Comparison of ENCODE assay signal across 8 cellular contexts in genomic region chr1:16351994-16352841, GRCh38. TPM values are rescaled to one million over a fixed set of nuclear protein-coding genes. Genes with fewer than 3 reads are reported as not detected.
A peak's percentile ranks its signal among the peaks of the same experiment; 100 is the strongest.
DNase-seq lines count a peak whose midpoint lies in the region; ATAC-seq, FAIRE-seq and TF ChIP-seq lines count a peak whose summit lies in the region.

Gene FBXO42, minus strand, starts transcription at chr1:16352480. Its CDS starts 37,062 bp downstream, at chr1:16315418.

- H3K27me3 ChIP-seq in HepG2 (ENCODE audit: control insufficient read depth in 1 of 2, insufficient read depth in 2 of 2, low read length in 2 of 2), result no peaks in the 10 kb centered on the region; a peak in 1 of 5 replicates

- peak; percentile 64 for TF ChIP-seq RAD21 in HepG2 (CRISPR knock-in tag; IDR thresholded peaks at IDR 0.05)

- TF ChIP-seq POLR2A in HepG2 (IDR thresholded peaks at IDR 0.05; ENCODE audit: insufficient read depth in 1 of 2, low read depth in 2 of 2, low read length in 2 of 2), result peak; percentile 76 to 95

- peak; percentile 85 for ATAC-seq in GM19395 (IDR thresholded peaks at IDR 0.05; ENCODE audit: unreplicated experiment)
- peak; percentile 67 for ATAC-seq in HG03558 (IDR thresholded peaks at IDR 0.05; ENCODE audit: extremely low read depth, unreplicated experiment)
- ATAC-seq in HepG2, result peak; percentile 95

- CTCF ChIA-PET in HepG2 (lab: Yijun Ruan, JAX; ENCODE audit: low intra/inter-chr PET ratio, low total read pairs), result no interaction called here

- H3K9ac ChIP-seq in HepG2 (ENCODE audit: insufficient read depth, low read depth, low read length), result peak within 1 kb of the TSS; percentile 93

- BruUV-seq in HepG2 (replicated peaks; lab: Mats Ljungman, UMichigan), result no TSS peak

- POLR2A ChIA-PET in HepG2 (lab: Yijun Ruan, JAX), result interaction anchor here (1.6 to 2.5 kb wide), 3 partner anchors 11 to 21 kb away, joined by 5 to 22 read pairs (median 6); no protein-coding TSS in a partner anchor

- no peaks in the 10 kb centered on the region; a peak in 1 of 5 replicates for H3K36me3 ChIP-seq in HepG2 (replicated peaks in 1 of 2; ENCODE audit: control insufficient read depth in 1 of 2, insufficient read depth in 2 of 2, low read length in 2 of 2)

- TF ChIP-seq CTCF in CD14-positive monocyte (IDR thresholded peaks at IDR 0.05), result peak; percentile 34
- TF ChIP-seq CTCF in HepG2 (CRISPR knock-in tag; IDR thresholded peaks at IDR 0.05), result peak; percentile 76

- intact Hi-C loops in CD14-positive monocyte (cut with micrococcal nuclease), result loop anchor here in 1 of 2 donors (2.0 kb wide), 1 partner anchor 15 kb away; the partner anchor contains the start of gene SZRD1
- intact Hi-C loops in dendritic cell treated with granulocyte-macrophage colony-stimulating factor and Interleukin-4, amounts not matched to agents 40 ng/mL and 50 ng/mL, for 4 days (cut with micrococcal nuclease), result no loop called here
- intact Hi-C loops in HepG2 (cut with micrococcal nuclease; ENCODE audit: unreplicated experiment), result loop anchor here (1.0 kb wide), 1 partner anchor 15 kb away; the partner anchor contains the start of gene SZRD1

- no peaks in the 10 kb centered on the region for H3K27me3 Mint-ChIP-seq in CD14-positive monocyte (ENCODE audit: low read depth in 3 of 3)
- H3K27me3 Mint-ChIP-seq in dendritic cell treated with granulocyte-macrophage colony-stimulating factor and Interleukin-4, amounts not matched to agents 40 ng/mL and 50 ng/mL, for 4 days, result no peaks in the 10 kb centered on the region

- TF ChIP-seq EP300 in HepG2 (IDR thresholded peaks at IDR 0.05; ENCODE audit: low read depth in 2 of 2, low read length in 2 of 2) (no peak), HepG2 (CRISPR knock-in tag; IDR thresholded peaks at IDR 0.05; ENCODE audit: borderline replicate concordance) (no peak)

- peak within 1 kb of the TSS; percentile 59 for H2AFZ ChIP-seq in HepG2 (ENCODE audit: low read length)

- 3% methylated on average over 6 of the region's 81 CpGs for WGBS in HepG2 (ENCODE audit: low lambda C conversion rate)

- in situ Hi-C loops in HepG2 (cut with HindIII; ENCODE audit: extremely low pct_ligation_motif_present, low pct_unique_long_range_greater_than_20kb), result no loop called here

- H3K27ac Mint-ChIP-seq in CD14-positive monocyte, result peak within 1 kb of the TSS; percentile 87 to 98 (median 95)
- H3K27ac Mint-ChIP-seq in dendritic cell treated with granulocyte-macrophage colony-stimulating factor and Interleukin-4, amounts not matched to agents 40 ng/mL and 50 ng/mL, for 4 days, result peak within 1 kb of the TSS; percentile 96

- peaks cover 48% of the 10 kb centered on the region for H3K79me2 ChIP-seq in HepG2 (ENCODE audit: insufficient read depth, low read length)

- H3K4me1 Mint-ChIP-seq in CD14-positive monocyte, result peaks cover 34% of the 10 kb centered on the region
- H3K4me1 Mint-ChIP-seq in dendritic cell treated with granulocyte-macrophage colony-stimulating factor and Interleukin-4, amounts not matched to agents 40 ng/mL and 50 ng/mL, for 4 days (ENCODE audit: low read depth), result peaks cover 17% of the 10 kb centered on the region

- H3K36me3 Mint-ChIP-seq in CD14-positive monocyte, result peaks cover 0 to 5% of the 10 kb centered on the region in 2 donors
- peaks cover 16% of the 10 kb centered on the region for H3K36me3 Mint-ChIP-seq in dendritic cell treated with granulocyte-macrophage colony-stimulating factor and Interleukin-4, amounts not matched to agents 40 ng/mL and 50 ng/mL, for 4 days (ENCODE audit: low read depth)

- H3K4me3 Mint-ChIP-seq in CD14-positive monocyte, result peak within 1 kb of the TSS; percentile 93 to 94
- H3K4me3 Mint-ChIP-seq in dendritic cell treated with granulocyte-macrophage colony-stimulating factor and Interleukin-4, amounts not matched to agents 40 ng/mL and 50 ng/mL, for 4 days, result peak within 1 kb of the TSS; percentile 97

- H4K20me1 ChIP-seq in HepG2 (ENCODE audit: insufficient read depth, low read length), result peaks cover 14% of the 10 kb centered on the region

- H3K4me3 ChIP-seq in HepG2 (replicated peaks in 1 of 3; ENCODE audit: insufficient read depth in 1 of 3, low read depth in 2 of 3, low read length in 3 of 3), result peak within 1 kb of the TSS; percentile 89 to 96 (median 92)

- H3K9me3 ChIP-seq in HepG2 (ENCODE audit: low read length), result no peaks in the 10 kb centered on the region

- H3K9me3 Mint-ChIP-seq in CD14-positive monocyte, result no peaks in the 10 kb centered on the region
- no peaks in the 10 kb centered on the region for H3K9me3 Mint-ChIP-seq in dendritic cell treated with granulocyte-macrophage colony-stimulating factor and Interleukin-4, amounts not matched to agents 40 ng/mL and 50 ng/mL, for 4 days

- peak within 1 kb of the TSS; percentile 96 for H3K4me2 ChIP-seq in HepG2 (ENCODE audit: low read depth, low read length)

- DNase-seq in CD14-positive monocyte (ENCODE audit: low spot score), result peak; percentile 87
- peak; percentile 90 for DNase-seq in NCI-H748 (lab: John Stamatoyannopoulos, UW; ENCODE audit: unreplicated experiment)
- DNase-seq in activated CD4-positive, alpha-beta T cell treated with anti-CD3 and anti-CD28 coated beads, Interleukin-2, amount 50 U/mL, for 1 hour, result peak; percentile 90
- DNase-seq in HepG2 (ENCODE audit: low spot score), result peak; percentile 85
- peak; percentile 91 for DNase-seq in stimulated activated CD4-positive, alpha-beta T cell treated with anti-CD3 and anti-CD28 coated beads, Interleukin-4, amount 100 ng/mL, for 1 hour

- H3K4me1 ChIP-seq in HepG2 (ENCODE audit: insufficient read depth, low read length), result peaks cover 37% of the 10 kb centered on the region

- FAIRE-seq in HepG2 (lab: Jason Lieb, UNC), result no peak

- H3K27ac ChIP-seq in HepG2 (ENCODE audit: extremely low read length, insufficient read depth, low read length), result peak within 1 kb of the TSS; percentile 74

TF ChIP-seq in HepG2, 621 proteins besides CTCF, POLR2A, EP300 and RAD21 (continues in another document):
- TF ChIP-seq E2F2 (CRISPR knock-in tag; IDR thresholded peaks at IDR 0.05; ENCODE audit: borderline replicate concordance) (no peak), KDM5B (CRISPR knock-in tag; IDR thresholded peaks at IDR 0.05; ENCODE audit: borderline replicate concordance) (peak; percentile 73; the same call in 1 of the 2 replicates), HDAC1 (CRISPR knock-in tag; IDR thresholded peaks at IDR 0.05) (peak; percentile 45; the same call in 1 of the 2 replicates), ZNF503 (CRISPR knock-in tag; IDR thresholded peaks at IDR 0.05) (peak; percentile 55; the same call in 1 of the 2 replicates), ZNF788 (CRISPR knock-in tag; IDR thresholded peaks at IDR 0.05; ENCODE audit: borderline replicate concordance) (0 out of 2 replicates have a peak, but pooled peaks have one; percentile 50), CREB1 (IDR thresholded peaks at IDR 0.05) (peak; percentile 49; the same call in 1 of the 2 replicates), CREB1 (CRISPR knock-in tag; IDR thresholded peaks at IDR 0.05) (no peak)

RNA-seq across cellular contexts. Expression of gene FBXO42, which starts in this region (rescaled TPM):
- polyA plus RNA-seq in CD14-positive monocyte, result 10 to 100 TPM; 11.6 to 16.9 TPM
- total RNA-seq in HepG2 (2016; rRNA removed; fragmentation: Illumina TruSeq; extraction: Trizol), result 7.6 and 9.0 TPM in 2 replicates
- total RNA-seq in HepG2 (2016; cell fraction: cytosol; rRNA removed; fragmentation: Illumina TruSeq; extraction: Trizol; ENCODE audit: low read depth), result 1.8 and 2.2 TPM in 2 replicates
- 7.3 and 9.0 TPM in 2 replicates for total RNA-seq in HepG2 (2016; cell fraction: insoluble cytoplasmic fraction; rRNA removed; fragmentation: Illumina TruSeq; extraction: Trizol)
- total RNA-seq in HepG2 (2016; cell fraction: membrane; rRNA removed; fragmentation: Illumina TruSeq; extraction: Trizol), result 3.2 and 3.4 TPM in 2 replicates
- 9.0 and 10.5 TPM in 2 replicates for total RNA-seq in HepG2 (2016; cell fraction: nucleus; rRNA removed; fragmentation: Illumina TruSeq; extraction: Trizol)
- 17.2 and 17.5 TPM in 2 replicates for polyA plus RNA-seq in HepG2 (2011; rRNA removed)
- 11.3 and 12.6 TPM in 2 replicates for polyA plus RNA-seq in HepG2 (2011; cell fraction: cytosol; rRNA removed)
- polyA plus RNA-seq in HepG2 (2011; cell fraction: nucleus; rRNA removed), result 16.2 and 16.9 TPM in 2 replicates
- 9.9 and 10.1 TPM in 2 replicates for polyA plus RNA-seq in HepG2 (2012)
- polyA plus RNA-seq in HepG2 (2016; cell fraction: cytosol; fragmentation: Illumina TruSeq; extraction: Trizol; ENCODE audit: low read depth), result 0.43 and 1.1 TPM in 2 replicates
- polyA plus RNA-seq in HepG2 (2016; cell fraction: insoluble cytoplasmic fraction; fragmentation: Illumina TruSeq; extraction: Trizol; ENCODE audit: low read depth), result 8.9 and 10.1 TPM in 2 replicates
- 1.4 and 1.6 TPM in 2 replicates for polyA plus RNA-seq in HepG2 (2016; cell fraction: membrane; fragmentation: Illumina TruSeq; extraction: Trizol; ENCODE audit: low read depth)
- polyA plus RNA-seq in HepG2 (2016; cell fraction: nucleus; fragmentation: Illumina TruSeq; extraction: Trizol; ENCODE audit: insufficient read depth, low read depth), result 8.1 and 9.2 TPM in 2 replicates
- 14.6 and 25.0 TPM in 2 replicates for polyA minus RNA-seq in HepG2 (2011; rRNA and poly(A)+ RNA removed; ENCODE audit: low replicate concordance)
- polyA minus RNA-seq in HepG2 (2011; cell fraction: cytosol; rRNA and poly(A)+ RNA removed), result 8.8 and 9.5 TPM in 2 replicates
- polyA minus RNA-seq in HepG2 (2011; cell fraction: nucleus; rRNA and poly(A)+ RNA removed), result 24.2 and 24.5 TPM in 2 replicates

Comparison
In these comparisons a context has a peak if more than half of its experiments do, and no peak if none do; other contexts are left out.
1. Peak in every context shown above with its lines: DNase-seq, ATAC-seq, H3K4me3 ChIP-seq and H3K27ac ChIP-seq.